2 cellular contexts compared by ENCODE assay signal in genomic region chr18:57432118-57432517, GRCh38.
TF ChIP-seq lines count a peak whose summit lies in the region.

No MANE protein-coding gene starts in this region.

TF ChIP-seq in GM23338, 12 proteins besides CTCF, POLR2A, EP300 and RAD21:
- TF ChIP-seq EZH2 (IDR thresholded peaks at IDR 0.05; ENCODE audit: low read depth, unreplicated experiment), result peak; percentile 85
- TF ChIP-seq ZNF462 (CRISPR knock-in tag; IDR thresholded peaks at IDR 0.05), result no peak

TF ChIP-seq in H1, 55 proteins besides CTCF, POLR2A, EP300 and RAD21:
- TF ChIP-seq TEAD4 (IDR thresholded peaks at IDR 0.05; ENCODE audit: low read depth, low read length) (no peak), CBX8 (IDR thresholded peaks at IDR 0.05; ENCODE audit: borderline replicate concordance, low read depth, low read length) (peak; percentile 32; the same call in 1 of the 2 replicates), SP1 (IDR thresholded peaks at IDR 0.05; ENCODE audit: low read depth, low read length) (no peak)
- TF ChIP-seq, protein P1, sequence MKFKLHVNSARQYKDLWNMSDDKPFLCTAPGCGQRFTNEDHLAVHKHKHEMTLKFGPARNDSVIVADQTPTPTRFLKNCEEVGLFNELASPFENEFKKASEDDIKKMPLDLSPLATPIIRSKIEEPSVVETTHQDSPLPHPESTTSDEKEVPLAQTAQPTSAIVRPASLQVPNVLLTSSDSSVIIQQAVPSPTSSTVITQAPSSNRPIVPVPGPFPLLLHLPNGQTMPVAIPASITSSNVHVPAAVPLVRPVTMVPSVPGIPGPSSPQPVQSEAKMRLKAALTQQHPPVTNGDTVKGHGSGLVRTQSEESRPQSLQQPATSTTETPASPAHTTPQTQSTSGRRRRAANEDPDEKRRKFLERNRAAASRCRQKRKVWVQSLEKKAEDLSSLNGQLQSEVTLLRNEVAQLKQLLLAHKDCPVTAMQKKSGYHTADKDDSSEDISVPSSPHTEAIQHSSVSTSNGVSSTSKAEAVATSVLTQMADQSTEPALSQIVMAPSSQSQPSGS (IDR thresholded peaks at IDR 0.05; ENCODE audit: low read length), result no peak
